Comparison of ENCODE assay signal across 38 cellular contexts in genomic region chr6:76072562-76072961, GRCh38. TPM values are rescaled to one million over a fixed set of nuclear protein-coding genes. Genes with fewer than 3 reads are reported as not detected.
"Had no signal": no experiment of that assay in that cellular context is flagged by ENCODE, and none has a peak within 500 bp of the region (broad histone marks: within the 10 kb centered on the region; RNA-seq: fewer than 3 reads in every experiment).

Gene IMPG1 (minus strand): TSS chr6:76072662. CDS start chr6:76072488, 174 bp downstream.

- H3K27ac ChIP-seq: dorsolateral prefrontal cortex, epithelial cell of prostate, gastrocnemius medialis, heart right ventricle, left lung, neural progenitor cell, parathyroid adenoma, prostate gland, right atrium auricular region, stomach, thyroid gland, vagina had no signal

- H3K27me3 Mint-ChIP-seq: naive thymus-derived CD4-positive, alpha-beta T cell had no signal

- H3K27ac Mint-ChIP-seq: endodermal cell; naive thymus-derived CD4-positive, alpha-beta T cell; nephron; neural progenitor cell; stimulated activated effector memory CD8-positive, alpha-beta T cell treated with anti-CD3 and anti-CD28 coated beads, Interleukin-12 subunit alpha, Interleukin-12 subunit beta, amount 100 ng/mL, for 72 hours had no signal

- H3K9me3 ChIP-seq: gastrocnemius medialis, left lung, prostate gland, thyroid gland, vagina had no signal

- H3K36me3 ChIP-seq: gastrocnemius medialis, heart right ventricle, left lung, neural progenitor cell, prostate gland, right atrium auricular region, stomach, thyroid gland, vagina had no signal

- H3K4me1 ChIP-seq: gastrocnemius medialis, heart right ventricle, left lung, parathyroid adenoma, prostate gland, right atrium auricular region, stomach, thyroid gland, vagina had no signal

- DNase-seq: dorsolateral prefrontal cortex; effector CD4-positive, alpha-beta T cell; endodermal cell; foreskin fibroblast; gastrocnemius medialis; heart right ventricle; hippocampal formation; left cardiac atrium; left lung; mesendoderm; midbrain; naive thymus-derived CD4-positive, alpha-beta T cell; stimulated activated CD4-positive, alpha-beta T cell treated with anti-CD3 and anti-CD28 coated beads, Interleukin-12 subunit alpha, Interleukin-12 subunit beta, amount 100 ng/mL, for 4 hours; stimulated activated CD4-positive, alpha-beta T cell treated with anti-CD3 and anti-CD28 coated beads, Interleukin-1b, Interleukin-23, amount 100 ng/mL, for 48 hours; stimulated activated CD4-positive, alpha-beta T cell treated with anti-CD3 and anti-CD28 coated beads, Interleukin-4, amount 100 ng/mL, for 1 hour; stimulated activated naive CD4-positive, alpha-beta T cell treated with Interleukin-2 at 50 U/mL for 16 hours; stomach; thyroid gland; trophoblast cell had no signal

- H3K4me1 Mint-ChIP-seq: naive thymus-derived CD4-positive, alpha-beta T cell; nephron; stimulated activated effector memory CD8-positive, alpha-beta T cell treated with anti-CD3 and anti-CD28 coated beads, Interleukin-12 subunit alpha, Interleukin-12 subunit beta, amount 100 ng/mL, for 72 hours had no signal

- H3K4me3 Mint-ChIP-seq: endodermal cell; naive thymus-derived CD4-positive, alpha-beta T cell; nephron; neural progenitor cell; stimulated activated effector memory CD8-positive, alpha-beta T cell treated with anti-CD3 and anti-CD28 coated beads, Interleukin-12 subunit alpha, Interleukin-12 subunit beta, amount 100 ng/mL, for 72 hours had no signal

- H3K27me3 ChIP-seq: dorsolateral prefrontal cortex, gastrocnemius medialis, heart right ventricle, left lung, neural progenitor cell, right atrium auricular region, stomach, thyroid gland, vagina had no signal

- H3K9me3 Mint-ChIP-seq: endodermal cell, neural progenitor cell had no signal

- H3K36me3 Mint-ChIP-seq: naive thymus-derived CD4-positive, alpha-beta T cell; neural progenitor cell; stimulated activated effector memory CD8-positive, alpha-beta T cell treated with anti-CD3 and anti-CD28 coated beads, Interleukin-12 subunit alpha, Interleukin-12 subunit beta, amount 100 ng/mL, for 72 hours had no signal

- H3K4me3 ChIP-seq: dorsolateral prefrontal cortex, gastrocnemius medialis, heart right ventricle, left lung, neural progenitor cell, prostate gland, right atrium auricular region, smooth muscle cell, stomach, thyroid gland, vagina had no signal

RNA-seq across cellular contexts. Expression of gene IMPG1, which starts in this region (rescaled TPM):
- total RNA-seq: endodermal cell; esophagus mucosa; gastrocnemius medialis; heart right ventricle; kidney epithelial cell; left cardiac atrium; left lung; lower leg skin; lung microvascular endothelial cell; mucosa of gallbladder; naive thymus-derived CD4-positive, alpha-beta T cell; osteoblast; prostate gland; right atrium auricular region; sciatic nerve; smooth muscle cell; stomach; subcutaneous adipose tissue; temporal lobe; thyroid gland; ureter; vagina had no signal
- polyA plus RNA-seq: heart right ventricle; naive thymus-derived CD4-positive, alpha-beta T cell; smooth muscle cell; stomach had no signal
